28 cellular contexts compared by ENCODE assay signal in genomic region chr4:38994135-38994534, GRCh38. TPM values are rescaled to one million over a fixed set of nuclear protein-coding genes. Genes with fewer than 3 reads are reported as not detected.
"Had no signal": no experiment of that assay in that cellular context is flagged by ENCODE, and none has a peak within 500 bp of the region (broad histone marks: within the 10 kb centered on the region; RNA-seq: fewer than 3 reads in every experiment).

No MANE protein-coding gene starts in this region.

- H3K4me3 ChIP-seq: PC-9, SJCRH30, SK-N-MC had no signal

- H2AFZ ChIP-seq: PC-9 had no signal

- H3K27me3 ChIP-seq: SJCRH30 had no signal

- H3K4me2 ChIP-seq: PC-9 had no signal

- FAIRE-seq: RCC 7860 had no signal

- H3K4me1 ChIP-seq: SJCRH30 had no signal

- ATAC-seq: Panc1, Right ventricle myocardium inferior had no signal

- DNase-seq: Karpas-422, MV-4-11, NCI-H1092, NCI-H1105, NCI-H1417 treated with DMSO at 0.1 percent for 48 hours, NCI-H1436 treated with DMSO at 0.1 percent for 48 hours, NCI-H1694 treated with DMSO at 0.1 percent for 48 hours, NCI-H187 treated with DMSO at 0.1 percent for 48 hours, NCI-H2029, NCI-H2081, NCI-H2171 treated with DMSO at 0.1 percent for 48 hours, NCI-H2227 treated with DMSO at 0.1 percent for 48 hours, NCI-H345, NCI-H446, NCI-H510A treated with DMSO at 0.1 percent for 48 hours, NCI-H524 treated with DMSO at 0.1 percent for 48 hours, NCI-H526 treated with DMSO at 0.1 percent for 48 hours, NCI-H774, PC-9, SHP77, SIG-M5, SJCRH30 had no signal

- H3K36me3 ChIP-seq: SJCRH30 had no signal

- H3K27ac ChIP-seq: PC-9, RWPE1, SJCRH30, SK-N-MC had no signal

- H3K9me3 ChIP-seq: SJCRH30 had no signal

RNA-seq across cellular contexts. Expression of gene TMEM156, which starts 38.1 kb away (rescaled TPM):
- total RNA-seq: Right ventricle myocardium inferior, SJCRH30, SK-MEL-5 had no signal
